In the genomic region with DNA sequence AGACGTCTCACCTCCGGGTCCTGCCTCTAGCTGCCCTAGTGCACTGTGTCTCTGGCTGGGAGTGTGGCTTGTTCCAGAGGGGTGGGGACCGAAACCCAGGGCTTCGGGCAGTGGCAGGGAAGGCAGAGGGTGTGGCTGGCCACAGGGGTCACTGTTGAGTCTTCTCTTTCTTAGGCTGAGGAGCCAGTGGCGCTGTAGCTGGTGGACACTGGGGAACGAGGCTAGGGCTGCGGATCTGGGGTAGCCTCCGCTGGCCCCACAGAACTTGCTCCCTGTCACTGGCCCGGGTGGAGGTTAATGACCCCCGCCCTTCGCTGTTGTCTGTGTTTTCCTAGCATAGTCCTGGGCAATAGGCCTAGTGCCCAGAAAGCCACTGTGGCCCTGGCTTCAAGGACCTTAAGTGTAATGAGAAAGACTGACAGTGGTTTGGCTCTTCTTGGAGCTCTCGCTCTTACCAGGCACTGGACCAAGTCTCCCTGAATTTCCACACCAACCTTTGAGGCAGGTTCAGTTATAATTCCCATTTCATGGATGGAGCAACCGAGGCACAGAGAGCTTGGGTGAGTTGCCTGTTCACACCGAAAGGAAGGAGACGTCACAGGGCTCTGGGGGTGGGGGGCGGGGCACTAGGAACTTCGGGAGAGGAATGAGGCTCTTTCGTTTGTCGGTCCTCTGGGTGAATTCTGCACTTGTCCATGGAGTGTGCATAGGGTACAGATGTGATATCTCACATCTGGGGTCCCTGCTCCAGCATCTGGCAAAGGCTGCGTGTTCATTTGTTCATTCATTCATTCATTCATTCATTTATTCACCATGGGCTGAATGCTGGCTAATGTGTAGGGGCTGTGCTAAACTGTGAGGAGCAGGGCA, we compare ENCODE assay signal across 10 cellular contexts. TPM values are rescaled to one million over a fixed set of nuclear protein-coding genes. Genes with fewer than 3 reads are reported as not detected.
A peak's percentile ranks its signal among the peaks of the same experiment; 100 is the strongest.
DNase-seq lines count a peak whose midpoint lies in the region; ATAC-seq, FAIRE-seq and TF ChIP-seq lines count a peak whose summit lies in the region.
"Had no signal": no experiment of that assay in that cellular context is flagged by ENCODE, and none has a peak within 500 bp of the region (broad histone marks: within the 10 kb centered on the region; RNA-seq: fewer than 3 reads in every experiment).

No MANE protein-coding gene starts in this region.

- ATAC-seq in HepG2, result peak; percentile 69
- no peak for ATAC-seq in HG02759 (IDR thresholded peaks at IDR 0.05; ENCODE audit: unreplicated experiment)
- ATAC-seq in effector memory CD8-positive, alpha-beta T cell (replicated peaks), result no peak
- ATAC-seq in GM19467 (IDR thresholded peaks at IDR 0.05; ENCODE audit: unreplicated experiment), result no peak

- TF ChIP-seq POLR2A in HepG2 (IDR thresholded peaks at IDR 0.05; ENCODE audit: insufficient read depth in 1 of 2, low read depth in 2 of 2, low read length in 2 of 2), result no peak

- H3K9me3 ChIP-seq in Caco-2 (no peaks in the 10 kb centered on the region; the same call in 1 of the 2 replicates), HepG2 (ENCODE audit: low read length) (no peaks in the 10 kb centered on the region)
- H3K9me3 ChIP-seq: neutrophil had no signal

- H3K4me1 ChIP-seq in Caco-2, result peaks cover 63% of the 10 kb centered on the region
- peaks cover 54% of the 10 kb centered on the region for H3K4me1 ChIP-seq in HepG2 (ENCODE audit: insufficient read depth, low read length)

- FAIRE-seq in HepG2 (lab: Jason Lieb, UNC), result peak; percentile 60

- H3K27me3 ChIP-seq in Caco-2 (replicated peaks; ENCODE audit: control insufficient read depth, insufficient read depth, low read length) (no peaks in the 10 kb centered on the region), HepG2 (ENCODE audit: control insufficient read depth in 1 of 2, insufficient read depth in 2 of 2, low read length in 2 of 2) (peaks cover 3 to 27% of the 10 kb centered on the region in 2 experiments)

- H3K36me3 ChIP-seq in Caco-2 (ENCODE audit: control insufficient read depth, insufficient read depth, low read length), result no peaks in the 10 kb centered on the region
- H3K36me3 ChIP-seq in HepG2 (replicated peaks in 1 of 2; ENCODE audit: control insufficient read depth in 1 of 2, insufficient read depth in 2 of 2, low read length in 2 of 2), result no peaks in the 10 kb centered on the region
- H3K36me3 ChIP-seq: neutrophil had no signal

- H3K4me3 ChIP-seq in Caco-2 (ENCODE audit: low read depth, low read length) (no peak overlapping the region), astrocyte of the spinal cord (ENCODE audit: low read depth, low read length) (no peak overlapping the region), HepG2 (replicated peaks in 1 of 3; ENCODE audit: insufficient read depth in 1 of 3, low read depth in 2 of 3, low read length in 3 of 3) (peak overlapping the region in 1 of 3 experiments; percentile 11; a peak in 1 of 6 replicates)

- peak overlapping the region; percentile 63 for H3K27ac Mint-ChIP-seq in Caco-2 (ENCODE audit: unreplicated experiment)
- no peak overlapping the region for H3K27ac Mint-ChIP-seq in activated CD4-positive, alpha-beta memory T cell treated with anti-CD3 and anti-CD28 coated beads, Interleukin-2, amount 10 ng/mL, durations not matched to agents 7 days and 5 days
- H3K27ac Mint-ChIP-seq in effector memory CD8-positive, alpha-beta T cell, result no peak overlapping the region

- POLR2A ChIA-PET in Caco-2 (lab: Charles Lee) (no interaction called here), HepG2 (lab: Yijun Ruan, JAX) (interaction anchor here (1.2 to 1.5 kb wide), 3 partner anchors 21 to 443 kb away, joined by 3 read pairs; a partner anchor contains a TSS)
- POLR2A ChIA-PET in activated CD4-positive, alpha-beta memory T cell treated with anti-CD3 and anti-CD28 coated beads, Interleukin-2, amount 10 ng/mL, durations not matched to agents 7 days and 5 days (lab: Charles Lee), result interaction anchor here (1.0 to 2.4 kb wide), 2 partner anchors 8 to 43 kb away, joined by 4 to 6 read pairs; no protein-coding TSS in a partner anchor

- intact Hi-C loops in Caco-2 (cut with micrococcal nuclease; ENCODE audit: unreplicated experiment), result no loop called here
- intact Hi-C loops in HepG2 (cut with micrococcal nuclease; ENCODE audit: unreplicated experiment), result no loop called here

- in situ Hi-C loops in KBM-7 (cut with MboI; ENCODE audit: low pct_unique_long_range_greater_than_20kb, low sequenced_read_pairs), result no loop called here
- in situ Hi-C loops in astrocyte of the spinal cord (cut with HindIII; ENCODE audit: low sequenced_read_pairs), result no loop called here
- in situ Hi-C loops in HepG2 (cut with HindIII; ENCODE audit: extremely low pct_ligation_motif_present, low pct_unique_long_range_greater_than_20kb), result no loop called here

- H3K27me3 Mint-ChIP-seq in Caco-2 (ENCODE audit: insufficient read depth, unreplicated experiment), result no peaks in the 10 kb centered on the region
- peaks cover 6% of the 10 kb centered on the region for H3K27me3 Mint-ChIP-seq in activated CD4-positive, alpha-beta memory T cell treated with anti-CD3 and anti-CD28 coated beads, Interleukin-2, amount 10 ng/mL, durations not matched to agents 7 days and 5 days
- no peaks in the 10 kb centered on the region for H3K27me3 Mint-ChIP-seq in effector memory CD8-positive, alpha-beta T cell

- H3K36me3 Mint-ChIP-seq in Caco-2 (ENCODE audit: insufficient read depth, unreplicated experiment), result peaks cover 10% of the 10 kb centered on the region
- no peaks in the 10 kb centered on the region for H3K36me3 Mint-ChIP-seq in activated CD4-positive, alpha-beta memory T cell treated with anti-CD3 and anti-CD28 coated beads, Interleukin-2, amount 10 ng/mL, durations not matched to agents 7 days and 5 days (ENCODE audit: low read depth)
- peaks cover 7% of the 10 kb centered on the region for H3K36me3 Mint-ChIP-seq in effector memory CD8-positive, alpha-beta T cell (ENCODE audit: insufficient read depth)

- TF ChIP-seq CTCF in Caco-2 (IDR thresholded peaks at IDR 0.05; ENCODE audit: insufficient read depth in 1 of 2, low read depth in 1 of 2, low read length in 1 of 2, severe bottlenecking in 1 of 2, unreplicated experiment in 1 of 2) (peak; percentile 17 to 36), astrocyte of the spinal cord (IDR thresholded peaks at IDR 0.05; ENCODE audit: low read depth, low read length) (peak; percentile 55), HepG2 (CRISPR knock-in tag; IDR thresholded peaks at IDR 0.05) (peak; percentile 77)

- H3K4me1 Mint-ChIP-seq in Caco-2 (ENCODE audit: low read depth, unreplicated experiment), result peaks cover 34% of the 10 kb centered on the region
- peaks cover 33% of the 10 kb centered on the region for H3K4me1 Mint-ChIP-seq in activated CD4-positive, alpha-beta memory T cell treated with anti-CD3 and anti-CD28 coated beads, Interleukin-2, amount 10 ng/mL, durations not matched to agents 7 days and 5 days
- peaks cover 6 to 7% of the 10 kb centered on the region in 2 donors for H3K4me1 Mint-ChIP-seq in effector memory CD8-positive, alpha-beta T cell (ENCODE audit: low read depth in 2 of 2)

- TF ChIP-seq RAD21 in HepG2 (CRISPR knock-in tag; IDR thresholded peaks at IDR 0.05), result peak; percentile 68

- no peak overlapping the region for H3K9ac ChIP-seq in HepG2 (ENCODE audit: insufficient read depth, low read depth, low read length)

- WGBS in HepG2 (ENCODE audit: low lambda C conversion rate), result 32% methylated on average over 9 of the region's 20 CpGs

- H4K20me1 ChIP-seq in HepG2 (ENCODE audit: insufficient read depth, low read length), result peaks cover 2% of the 10 kb centered on the region; the same call in 1 of the 2 replicates

- H3K9me3 Mint-ChIP-seq in Caco-2 (ENCODE audit: unreplicated experiment), result no peaks in the 10 kb centered on the region
- H3K9me3 Mint-ChIP-seq in activated CD4-positive, alpha-beta memory T cell treated with anti-CD3 and anti-CD28 coated beads, Interleukin-2, amount 10 ng/mL, durations not matched to agents 7 days and 5 days, result peaks cover 2% of the 10 kb centered on the region
- no peaks in the 10 kb centered on the region for H3K9me3 Mint-ChIP-seq in effector memory CD8-positive, alpha-beta T cell

- H3K4me3 Mint-ChIP-seq in Caco-2 (ENCODE audit: unreplicated experiment), result peak overlapping the region; percentile 36
- H3K4me3 Mint-ChIP-seq in activated CD4-positive, alpha-beta memory T cell treated with anti-CD3 and anti-CD28 coated beads, Interleukin-2, amount 10 ng/mL, durations not matched to agents 7 days and 5 days, result no peak overlapping the region
- H3K4me3 Mint-ChIP-seq in effector memory CD8-positive, alpha-beta T cell, result no peak overlapping the region

- no peak overlapping the region for H2AFZ ChIP-seq in HepG2 (ENCODE audit: low read length)

- DNase-seq in Caco-2 (peak; percentile 40 to 60), KBM-7 (peak; percentile 33), astrocyte of the spinal cord (ENCODE audit: low read depth, low spot score) (no peak), HepG2 (ENCODE audit: low spot score) (peak; percentile 62)
- DNase-seq in activated CD4-positive, alpha-beta memory T cell treated with anti-CD3 and anti-CD28 coated beads, Interleukin-2, amount 10 ng/mL, durations not matched to agents 7 days and 5 days, result no peak
- no peak for DNase-seq in effector memory CD8-positive, alpha-beta T cell
- DNase-seq: cerebellar nuclear complex had no signal

- no peak overlapping the region for H3K27ac ChIP-seq in HepG2 (ENCODE audit: extremely low read length, insufficient read depth, low read length)
- H3K27ac ChIP-seq: neutrophil had no signal

- peak overlapping the region; percentile 37; the same call in 1 of the 2 replicates for H3K4me2 ChIP-seq in HepG2 (ENCODE audit: low read depth, low read length)

- CTCF ChIA-PET in Caco-2 (lab: Charles Lee), result interaction anchor here (0.6 to 1.4 kb wide), 3 partner anchors 8 to 443 kb away, joined by 4 to 6 read pairs (median 4); a partner anchor contains a TSS
- CTCF ChIA-PET in HepG2 (lab: Yijun Ruan, JAX; ENCODE audit: low intra/inter-chr PET ratio, low total read pairs), result interaction anchor here (1.1 to 1.2 kb wide), 2 partner anchors 38 to 428 kb away, joined by 3 to 4 read pairs; no protein-coding TSS in a partner anchor
- CTCF ChIA-PET in activated CD4-positive, alpha-beta memory T cell treated with anti-CD3 and anti-CD28 coated beads, Interleukin-2, amount 10 ng/mL, durations not matched to agents 7 days and 5 days (lab: Charles Lee), result interaction anchor here (1.0 to 1.4 kb wide), 2 partner anchors 10 to 40 kb away, joined by 3 to 4 read pairs; no protein-coding TSS in a partner anchor

- no peaks in the 10 kb centered on the region for H3K79me2 ChIP-seq in HepG2 (ENCODE audit: insufficient read depth, low read length)

- BruUV-seq in Caco-2 (replicated peaks; lab: Mats Ljungman, UMichigan) (no TSS peak), HepG2 (replicated peaks; lab: Mats Ljungman, UMichigan) (no TSS peak)

- no peak for TF ChIP-seq EP300 in HepG2 (IDR thresholded peaks at IDR 0.05; ENCODE audit: low read depth in 2 of 2, low read length in 2 of 2)
- TF ChIP-seq EP300 in HepG2 (CRISPR knock-in tag; IDR thresholded peaks at IDR 0.05; ENCODE audit: borderline replicate concordance), result no peak

RNA-seq across cellular contexts. Expression of a gene that starts 4.8 kb away (rescaled TPM):
- 3.9 and 4.1 TPM in 2 replicates for total RNA-seq in Caco-2 (2022)
- total RNA-seq in HepG2 (2016; rRNA removed; fragmentation: Illumina TruSeq; extraction: Trizol), result 2.5 and 3.3 TPM in 2 replicates
- total RNA-seq in HepG2 (2016; cell fraction: cytosol; rRNA removed; fragmentation: Illumina TruSeq; extraction: Trizol; ENCODE audit: low read depth), result 2.4 and 2.5 TPM in 2 replicates
- 2.6 and 3.2 TPM in 2 replicates for total RNA-seq in HepG2 (2016; cell fraction: insoluble cytoplasmic fraction; rRNA removed; fragmentation: Illumina TruSeq; extraction: Trizol)
- 2.0 and 2.7 TPM in 2 replicates for total RNA-seq in HepG2 (2016; cell fraction: membrane; rRNA removed; fragmentation: Illumina TruSeq; extraction: Trizol)
- 0.84 and 1.2 TPM in 2 replicates for total RNA-seq in HepG2 (2016; cell fraction: nucleus; rRNA removed; fragmentation: Illumina TruSeq; extraction: Trizol)
- 1.8 and 3.6 TPM in 2 replicates for polyA plus RNA-seq in HepG2 (2011; rRNA removed)
- polyA plus RNA-seq in HepG2 (2011; cell fraction: cytosol; rRNA removed), result 2.1 and 3.1 TPM in 2 replicates
- 4.4 and 4.5 TPM in 2 replicates for polyA plus RNA-seq in HepG2 (2011; cell fraction: nucleus; rRNA removed)
- polyA plus RNA-seq in HepG2 (2012), result 1.5 and 2.6 TPM in 2 replicates
- polyA plus RNA-seq in HepG2 (2016; cell fraction: cytosol; fragmentation: Illumina TruSeq; extraction: Trizol; ENCODE audit: low read depth), result 0.59 and 0.61 TPM in 2 replicates
- polyA plus RNA-seq in HepG2 (2016; cell fraction: insoluble cytoplasmic fraction; fragmentation: Illumina TruSeq; extraction: Trizol; ENCODE audit: low read depth), result 2.2 and 2.5 TPM in 2 replicates
- 0.52 and 0.74 TPM in 2 replicates for polyA plus RNA-seq in HepG2 (2016; cell fraction: membrane; fragmentation: Illumina TruSeq; extraction: Trizol; ENCODE audit: low read depth)
- polyA plus RNA-seq in HepG2 (2016; cell fraction: nucleus; fragmentation: Illumina TruSeq; extraction: Trizol; ENCODE audit: insufficient read depth, low read depth), result 1.3 and 2.1 TPM in 2 replicates
- 5.5 and 12.0 TPM in 2 replicates for polyA minus RNA-seq in HepG2 (2011; rRNA and poly(A)+ RNA removed; ENCODE audit: low replicate concordance)
- polyA minus RNA-seq in HepG2 (2011; cell fraction: cytosol; rRNA and poly(A)+ RNA removed), result 5.6 and 6.2 TPM in 2 replicates
- 1.2 and 1.9 TPM in 2 replicates for polyA minus RNA-seq in HepG2 (2011; cell fraction: nucleus; rRNA and poly(A)+ RNA removed)
- 1 to 10 TPM; 2.4 to 3.0 TPM for total RNA-seq in activated CD4-positive, alpha-beta memory T cell treated with anti-CD3 and anti-CD28 coated beads, Interleukin-2, amount 10 ng/mL, durations not matched to agents 7 days and 5 days

Comparison
In these comparisons a context has a peak if more than half of its experiments do, and no peak if none do; other contexts are left out.
1. DNase-seq: peak in Caco-2 (2 of 2), KBM-7 (single experiment) and HepG2 (single experiment); none in astrocyte of the spinal cord (single experiment), activated CD4-positive, alpha-beta memory T cell treated with anti-CD3 and anti-CD28 coated beads, Interleukin-2, amount 10 ng/mL, durations not matched to agents 7 days and 5 days (single experiment) and effector memory CD8-positive, alpha-beta T cell (0 of 3).
2. CTCF ChIP-seq: peak in every context shown above with its lines; median percentile 77 in HepG2; 55 in astrocyte of the spinal cord; 26 in Caco-2.